In genomic region chr18:55351980-55352714, GRCh38 we compare ENCODE assay signal across 15 cellular contexts.
DNase-seq lines count a peak whose midpoint lies in the region; ATAC-seq and TF ChIP-seq lines count a peak whose summit lies in the region.
"Had no signal": no experiment of that assay in that cellular context is flagged by ENCODE, and none has a peak within 500 bp of the region (broad histone marks: within the 10 kb centered on the region; RNA-seq: fewer than 3 reads in every experiment).

No MANE protein-coding gene starts in this region.

- H3K36me3 ChIP-seq in HUES6 (ENCODE audit: control insufficient read depth, insufficient read depth, low read length) = no peaks in the 10 kb centered on the region
- H3K36me3 ChIP-seq: esophagus squamous epithelium, neutrophil had no signal

- no peak for TF ChIP-seq CTCF in GM13976 (IDR thresholded peaks at IDR 0.05; ENCODE audit: borderline replicate concordance, control extremely low read depth, extremely low read depth, insufficient read depth, missing control alignments)

- no peaks in the 10 kb centered on the region; the same call in 1 of the 2 replicates for H3K27me3 ChIP-seq in HUES6 (ENCODE audit: control insufficient read depth, insufficient read depth, low read length)
- H3K27me3 ChIP-seq: esophagus squamous epithelium had no signal

- no peaks in the 10 kb centered on the region for H3K9me3 ChIP-seq in HUES6 (ENCODE audit: control insufficient read depth, insufficient read depth, low read depth, low read length)
- H3K9me3 ChIP-seq: esophagus squamous epithelium, neutrophil had no signal

- no peak overlapping the region for H3K9ac ChIP-seq in HUES6 (ENCODE audit: low read length)

- DNase-seq in erythroblast (lab: John Stamatoyannopoulos, UW) = peak; percentile 16 to 21
- peak in 2 of 49 donors; percentile 11 to 36 for DNase-seq in substantia nigra (lab: John Stamatoyannopoulos, UW)
- DNase-seq in GM13976 (ENCODE audit: low spot score) = no peak
- no peak for DNase-seq in posterior vena cava (ENCODE audit: low spot score)
- no peak for DNase-seq in activated CD4-positive, CD25-positive, alpha-beta regulatory T cell treated with anti-CD3 and anti-CD28 coated beads, Interleukin-2, amount 50 U/mL, for 72 hours
- DNase-seq: activated B cell treated with CpG ODN at 0.5 μM for 24 hours; activated T-cell treated with anti-CD3 and anti-CD28 coated beads, Interleukin-2, amount 50 U/mL, for 72 hours; Calu3; esophagus squamous epithelium; kidney; NCI-H226; Right ventricle myocardium superior had no signal

- in situ Hi-C loops in GM13976 (cut with MboI; ENCODE audit: low sequenced_read_pairs, unreplicated experiment) = no loop called here

- intact Hi-C loops in posterior vena cava (cut with DNase I) = no loop called here

- TF ChIP-seq POLR2A in erythroblast (IDR thresholded peaks at IDR 0.05; ENCODE audit: low read length) = no peak

- peak; percentile 61 for ATAC-seq in GM21529 (IDR thresholded peaks at IDR 0.05; ENCODE audit: unreplicated experiment)

- H3K4me3 ChIP-seq in HUES6 (ENCODE audit: low read depth, low read length) = peak overlapping the region; percentile 8; the same call in 1 of the 2 replicates
- H3K4me3 ChIP-seq: esophagus squamous epithelium had no signal

- H3K4me1 ChIP-seq in HUES6 (ENCODE audit: control insufficient read depth, insufficient read depth, low read length) = peaks cover 69% of the 10 kb centered on the region

- H3K27ac ChIP-seq in HUES6 (ENCODE audit: low read depth, low read length) (no peak overlapping the region; the same call in 1 of the 2 replicates), substantia nigra (ENCODE audit: low read depth, low read length, poor library complexity, severe bottlenecking) (peak overlapping the region; percentile 75)
- H3K27ac ChIP-seq: esophagus squamous epithelium, neutrophil had no signal

Comparison
In these comparisons a context has a peak if more than half of its experiments do, and no peak if none do; other contexts are left out.
1. DNase-seq: peak in erythroblast (2 of 2); none in GM13976 (single experiment), posterior vena cava (single experiment) and activated CD4-positive, CD25-positive, alpha-beta regulatory T cell treated with anti-CD3 and anti-CD28 coated beads, Interleukin-2, amount 50 U/mL, for 72 hours (single experiment).